Comparison of ENCODE assay signal across 19 cellular contexts in the genomic region with DNA sequence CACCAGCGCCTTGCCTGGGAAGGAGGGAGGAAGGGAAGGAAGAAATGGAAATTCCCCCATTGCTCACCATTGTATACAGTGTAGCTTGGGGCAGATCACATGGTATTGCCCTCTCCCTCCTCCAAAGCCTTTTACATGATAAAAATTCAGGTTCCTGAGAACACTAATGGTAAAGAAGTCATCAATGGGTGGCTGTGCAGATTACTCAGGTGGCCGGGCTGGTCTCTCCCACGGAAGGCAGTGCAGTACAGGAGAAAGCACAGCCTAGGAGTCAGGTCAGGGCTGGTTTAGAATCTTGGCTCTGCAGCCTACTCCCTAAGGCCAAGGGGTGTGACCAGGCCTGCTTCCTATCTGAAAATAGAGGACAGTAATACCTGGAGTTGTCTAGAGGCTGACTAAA.
A peak's percentile ranks its signal among the peaks of the same experiment; 100 is the strongest.
DNase-seq lines count a peak whose midpoint lies in the region; ATAC-seq and TF ChIP-seq lines count a peak whose summit lies in the region.
"Had no signal": no experiment of that assay in that cellular context is flagged by ENCODE, and none has a peak within 500 bp of the region (broad histone marks: within the 10 kb centered on the region; RNA-seq: fewer than 3 reads in every experiment).

No MANE protein-coding gene starts in this region.

- peak; percentile 56 for ATAC-seq in GM23338
- no peak for ATAC-seq in T-helper 17 cell
- ATAC-seq in HG03432 (IDR thresholded peaks at IDR 0.05; ENCODE audit: unreplicated experiment) = no peak
- ATAC-seq: PC-3 had no signal

- TF ChIP-seq CTCF in GM23338 (conservative IDR thresholded peaks at IDR 0.05; ENCODE audit: low read depth in 2 of 2) = no peak
- TF ChIP-seq CTCF in osteoblast (IDR thresholded peaks at IDR 0.05; ENCODE audit: extremely low read depth, low read depth, low read length) = no peak

- no peaks in the 10 kb centered on the region for H4K20me1 ChIP-seq in GM23338 (replicated peaks; ENCODE audit: insufficient read depth)
- no peaks in the 10 kb centered on the region for H4K20me1 ChIP-seq in osteoblast (ENCODE audit: insufficient read depth, low read length)

- H3K79me2 ChIP-seq in GM23338 (replicated peaks; ENCODE audit: insufficient read depth) = no peaks in the 10 kb centered on the region
- no peaks in the 10 kb centered on the region for H3K79me2 ChIP-seq in osteoblast (ENCODE audit: insufficient read depth, low read length)

- no peaks in the 10 kb centered on the region for H3K9me3 ChIP-seq in T-helper 17 cell (ENCODE audit: control insufficient read depth, low read length, poor library complexity, severe bottlenecking)
- no peaks in the 10 kb centered on the region for H3K9me3 ChIP-seq in esophagus (ENCODE audit: control insufficient read depth in 2 of 2, insufficient read depth in 1 of 2, low read depth in 1 of 2, low read length in 1 of 2)
- no peaks in the 10 kb centered on the region for H3K9me3 ChIP-seq in osteoblast (ENCODE audit: low read depth, low read length)

- H3K27ac ChIP-seq in GM23338 (ENCODE audit: low read depth) (no peak overlapping the region), esophagus (ENCODE audit: low read depth in 2 of 2, low read length in 1 of 2) (peak overlapping the region; percentile 55 to 85), osteoblast (ENCODE audit: low read depth, low read length) (no peak overlapping the region)
- H3K27ac ChIP-seq: C4-2B, GM23248, RWPE1 had no signal

- no peaks in the 10 kb centered on the region for H3K36me3 ChIP-seq in GM23338 (ENCODE audit: insufficient read depth)
- no peaks in the 10 kb centered on the region for H3K36me3 ChIP-seq in esophagus (ENCODE audit: control insufficient read depth in 2 of 2, insufficient read depth in 2 of 2, low read length in 1 of 2)
- H3K36me3 ChIP-seq in osteoblast (ENCODE audit: insufficient read depth, low read length) = no peaks in the 10 kb centered on the region
- H3K36me3 ChIP-seq in H7 (replicated peaks; ENCODE audit: control insufficient read depth, insufficient read depth, low read length) = no peaks in the 10 kb centered on the region

- H3K4me3 Mint-ChIP-seq in GM23338 (no peak overlapping the region), T-helper 17 cell (no peak overlapping the region)

- H3K4me3 ChIP-seq in GM23338 (no peak overlapping the region), esophagus (ENCODE audit: low read depth in 1 of 2, low read length in 2 of 2) (no peak overlapping the region), osteoblast (ENCODE audit: insufficient read depth, low read length) (no peak overlapping the region), H7 (ENCODE audit: insufficient read depth, low read depth, low read length) (no peak overlapping the region)
- H3K4me3 ChIP-seq: GM23248 had no signal

- H3K4me1 ChIP-seq in GM23338 (ENCODE audit: insufficient read depth) (no peaks in the 10 kb centered on the region), esophagus (ENCODE audit: control insufficient read depth in 2 of 2, insufficient read depth in 2 of 2, low read length in 1 of 2) (peaks cover 0 to 15% of the 10 kb centered on the region in 2 donors), osteoblast (ENCODE audit: insufficient read depth, low read length) (no peaks in the 10 kb centered on the region)

- no peaks in the 10 kb centered on the region for H3F3A ChIP-seq in GM23338 (replicated peaks; ENCODE audit: low read depth)

- H3K27me3 Mint-ChIP-seq in GM23338 (ENCODE audit: insufficient read depth, low read depth, poor library complexity) = peaks cover 3% of the 10 kb centered on the region
- H3K27me3 Mint-ChIP-seq in T-helper 17 cell = peaks cover 5% of the 10 kb centered on the region

- H3K9me3 Mint-ChIP-seq in GM23338 = no peaks in the 10 kb centered on the region

- H3K4me2 ChIP-seq in GM23338 (no peak overlapping the region), osteoblast (ENCODE audit: insufficient read depth, low read length) (no peak overlapping the region)

- 56 to 80% methylated on average over 3 of the region's 3 CpGs for WGBS in esophagus, 2 donors

- H3K36me3 Mint-ChIP-seq in GM23338 (ENCODE audit: low read depth) = no peaks in the 10 kb centered on the region
- peaks cover 3% of the 10 kb centered on the region for H3K36me3 Mint-ChIP-seq in T-helper 17 cell (ENCODE audit: low read depth)

- no peaks in the 10 kb centered on the region for H3K9me2 ChIP-seq in GM23338 (ENCODE audit: insufficient read depth)

- peak overlapping the region; percentile 63; the same call in 1 of the 2 replicates for H2AFZ ChIP-seq in GM23338
- H2AFZ ChIP-seq in osteoblast (ENCODE audit: low read length) = no peak overlapping the region
- H2AFZ ChIP-seq: GM23248 had no signal

- H3K27ac Mint-ChIP-seq in GM23338 = no peak overlapping the region
- peak overlapping the region; percentile 73 for H3K27ac Mint-ChIP-seq in T-helper 17 cell

- no peak for DNase-seq in GM23338 (ENCODE audit: low spot score)
- no peak for DNase-seq in T-helper 17 cell
- DNase-seq in osteoblast (ENCODE audit: insufficient read length, low spot score, missing footprints) = peak; percentile 15
- DNase-seq in EL = no peak
- no peak for DNase-seq in epidermal melanocyte (ENCODE audit: insufficient read length, low spot score)
- DNase-seq in H7 = no peak
- DNase-seq: AML-193, DMS79, GM23248, MV-4-11, NCI-H187, NCI-H2107, NCI-H2227 treated with DMSO at 0.1 percent for 48 hours, NCI-H524, PC-3 had no signal

- H3K4me1 Mint-ChIP-seq in GM23338 (peaks cover 9% of the 10 kb centered on the region; the same call in 2 of the 3 replicates), T-helper 17 cell (peaks cover 9% of the 10 kb centered on the region)

- no peaks in the 10 kb centered on the region for H3K27me3 ChIP-seq in GM23338 (ENCODE audit: insufficient read depth)
- H3K27me3 ChIP-seq in esophagus (ENCODE audit: control insufficient read depth in 1 of 2, insufficient read depth in 2 of 2, low read length in 2 of 2) = no peaks in the 10 kb centered on the region
- peaks cover 21% of the 10 kb centered on the region for H3K27me3 ChIP-seq in osteoblast (ENCODE audit: insufficient read depth, low read length)
- H3K27me3 ChIP-seq in H7 (ENCODE audit: control insufficient read depth, insufficient read depth, low read length) = no peaks in the 10 kb centered on the region; the same call in 1 of the 2 replicates

TF ChIP-seq in GM23338, 12 proteins besides CTCF, POLR2A, EP300 and RAD21 (continues in another document):
- TF ChIP-seq EZH2 (IDR thresholded peaks at IDR 0.05; ENCODE audit: low read depth, unreplicated experiment) (no peak), STAT1 (IDR thresholded peaks at IDR 0.05; ENCODE audit: unreplicated experiment) (no peak), JUNB (IDR thresholded peaks at IDR 0.05; ENCODE audit: unreplicated experiment) (no peak), NANOG (IDR thresholded peaks at IDR 0.05; ENCODE audit: borderline replicate concordance) (no peak)
- TF ChIP-seq, protein P1, sequence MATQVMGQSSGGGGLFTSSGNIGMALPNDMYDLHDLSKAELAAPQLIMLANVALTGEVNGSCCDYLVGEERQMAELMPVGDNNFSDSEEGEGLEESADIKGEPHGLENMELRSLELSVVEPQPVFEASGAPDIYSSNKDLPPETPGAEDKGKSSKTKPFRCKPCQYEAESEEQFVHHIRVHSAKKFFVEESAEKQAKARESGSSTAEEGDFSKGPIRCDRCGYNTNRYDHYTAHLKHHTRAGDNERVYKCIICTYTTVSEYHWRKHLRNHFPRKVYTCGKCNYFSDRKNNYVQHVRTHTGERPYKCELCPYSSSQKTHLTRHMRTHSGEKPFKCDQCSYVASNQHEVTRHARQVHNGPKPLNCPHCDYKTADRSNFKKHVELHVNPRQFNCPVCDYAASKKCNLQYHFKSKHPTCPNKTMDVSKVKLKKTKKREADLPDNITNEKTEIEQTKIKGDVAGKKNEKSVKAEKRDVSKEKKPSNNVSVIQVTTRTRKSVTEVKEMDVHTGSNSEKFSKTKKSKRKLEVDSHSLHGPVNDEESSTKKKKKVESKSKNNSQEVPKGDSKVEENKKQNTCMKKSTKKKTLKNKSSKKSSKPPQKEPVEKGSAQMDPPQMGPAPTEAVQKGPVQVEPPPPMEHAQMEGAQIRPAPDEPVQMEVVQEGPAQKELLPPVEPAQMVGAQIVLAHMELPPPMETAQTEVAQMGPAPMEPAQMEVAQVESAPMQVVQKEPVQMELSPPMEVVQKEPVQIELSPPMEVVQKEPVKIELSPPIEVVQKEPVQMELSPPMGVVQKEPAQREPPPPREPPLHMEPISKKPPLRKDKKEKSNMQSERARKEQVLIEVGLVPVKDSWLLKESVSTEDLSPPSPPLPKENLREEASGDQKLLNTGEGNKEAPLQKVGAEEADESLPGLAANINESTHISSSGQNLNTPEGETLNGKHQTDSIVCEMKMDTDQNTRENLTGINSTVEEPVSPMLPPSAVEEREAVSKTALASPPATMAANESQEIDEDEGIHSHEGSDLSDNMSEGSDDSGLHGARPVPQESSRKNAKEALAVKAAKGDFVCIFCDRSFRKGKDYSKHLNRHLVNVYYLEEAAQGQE (IDR thresholded peaks at IDR 0.05; ENCODE audit: unreplicated experiment) = no peak
- TF ChIP-seq, protein P2, sequence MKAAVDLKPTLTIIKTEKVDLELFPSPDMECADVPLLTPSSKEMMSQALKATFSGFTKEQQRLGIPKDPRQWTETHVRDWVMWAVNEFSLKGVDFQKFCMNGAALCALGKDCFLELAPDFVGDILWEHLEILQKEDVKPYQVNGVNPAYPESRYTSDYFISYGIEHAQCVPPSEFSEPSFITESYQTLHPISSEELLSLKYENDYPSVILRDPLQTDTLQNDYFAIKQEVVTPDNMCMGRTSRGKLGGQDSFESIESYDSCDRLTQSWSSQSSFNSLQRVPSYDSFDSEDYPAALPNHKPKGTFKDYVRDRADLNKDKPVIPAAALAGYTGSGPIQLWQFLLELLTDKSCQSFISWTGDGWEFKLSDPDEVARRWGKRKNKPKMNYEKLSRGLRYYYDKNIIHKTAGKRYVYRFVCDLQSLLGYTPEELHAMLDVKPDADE (IDR thresholded peaks at IDR 0.05) = no peak

Comparison
In these comparisons a context has a peak if more than half of its experiments do, and no peak if none do; other contexts are left out.
1. H3K27ac ChIP-seq: peak in esophagus (2 of 2); none in GM23338 (single experiment) and osteoblast (single experiment).